Comparison of ENCODE assay signal across 1 cellular context in the genomic region with DNA sequence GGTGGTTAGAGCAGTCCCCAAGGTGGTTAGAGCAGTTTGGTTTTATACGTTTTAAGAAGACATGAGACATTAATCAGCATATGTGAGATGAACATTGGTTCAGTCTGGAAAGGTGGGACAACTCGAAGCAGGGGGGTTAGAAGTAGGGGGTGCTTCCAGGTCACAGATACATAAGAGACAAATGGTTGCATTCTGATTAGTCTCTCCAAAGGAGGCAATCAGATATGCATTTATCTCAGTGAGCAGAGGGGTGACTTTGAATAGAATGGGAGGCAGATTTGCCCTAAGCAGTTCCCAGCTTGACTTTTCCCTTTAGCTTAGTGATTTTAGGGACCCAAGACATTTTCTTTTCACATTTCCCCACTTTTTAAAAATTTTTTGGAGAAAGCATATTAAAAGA.
TF ChIP-seq lines count a peak whose summit lies in the region.
"Not testable (repeated sequence)": the region's sequence is repeated elsewhere in the genome, so short reads cannot be mapped to it uniquely, and the experiment has no call there.

No MANE protein-coding gene starts in this region.

TF ChIP-seq in K562, 482 proteins besides CTCF, POLR2A, EP300 and RAD21 (continued from another document):
- TF ChIP-seq HDAC1 (IDR thresholded peaks at IDR 0.05) (peak in 1 of 2 experiments; percentile 19; a peak in 1 of 4 replicates), ARID1B (IDR thresholded peaks at IDR 0.05) (peak; percentile 83), TAL1 (IDR thresholded peaks at IDR 0.05) (peak; percentile 67), CBFA2T3 (IDR thresholded peaks at IDR 0.05) (peak; percentile 83), TEAD4 (IDR thresholded peaks at IDR 0.05; ENCODE audit: low read length) (0 out of 2 replicates have a peak, but pooled peaks have one; percentile 15), CBFA2T2 (conservative IDR thresholded peaks at IDR 0.05) (peak; percentile 66), FOXM1 (IDR thresholded peaks at IDR 0.05; ENCODE audit: low read depth) (peak; percentile 32), TCF3 (CRISPR knock-in tag; IDR thresholded peaks at IDR 0.05) (peak; percentile 43), RCOR1 (IDR thresholded peaks at IDR 0.05; ENCODE audit: borderline replicate concordance in 1 of 2, low read depth in 2 of 2, low read length in 2 of 2) (0 out of 4 replicates have a peak, but pooled peaks of 1 of the 2 experiments have one; percentile 17), SMARCA4 (IDR thresholded peaks at IDR 0.05) (peak; percentile 49; the same call in 1 of the 2 replicates), SOX6 (IDR thresholded peaks at IDR 0.05) (0 out of 2 replicates have a peak, but pooled peaks have one; percentile 20), KDM1A (IDR thresholded peaks at IDR 0.05) (peak; percentile 61 to 70), NR2C1 (IDR thresholded peaks at IDR 0.05) (0 out of 2 replicates have a peak, but pooled peaks have one; percentile 29), DPF2 (IDR thresholded peaks at IDR 0.05) (peak; percentile 77)
- TF ChIP-seq, protein P1, sequence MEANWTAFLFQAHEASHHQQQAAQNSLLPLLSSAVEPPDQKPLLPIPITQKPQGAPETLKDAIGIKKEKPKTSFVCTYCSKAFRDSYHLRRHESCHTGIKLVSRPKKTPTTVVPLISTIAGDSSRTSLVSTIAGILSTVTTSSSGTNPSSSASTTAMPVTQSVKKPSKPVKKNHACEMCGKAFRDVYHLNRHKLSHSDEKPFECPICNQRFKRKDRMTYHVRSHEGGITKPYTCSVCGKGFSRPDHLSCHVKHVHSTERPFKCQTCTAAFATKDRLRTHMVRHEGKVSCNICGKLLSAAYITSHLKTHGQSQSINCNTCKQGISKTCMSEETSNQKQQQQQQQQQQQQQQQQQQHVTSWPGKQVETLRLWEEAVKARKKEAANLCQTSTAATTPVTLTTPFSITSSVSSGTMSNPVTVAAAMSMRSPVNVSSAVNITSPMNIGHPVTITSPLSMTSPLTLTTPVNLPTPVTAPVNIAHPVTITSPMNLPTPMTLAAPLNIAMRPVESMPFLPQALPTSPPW (CRISPR knock-in tag; IDR thresholded peaks at IDR 0.05) = peak; percentile 65
- TF ChIP-seq TEAD4 (CRISPR knock-in tag; IDR thresholded peaks at IDR 0.05; ENCODE audit: borderline replicate concordance); FOXM1 (CRISPR knock-in tag; IDR thresholded peaks at IDR 0.05; ENCODE audit: low read depth); NR2C1 (tag; IDR thresholded peaks at IDR 0.05): not testable (repeated sequence)
- TF ChIP-seq, protein P2, sequence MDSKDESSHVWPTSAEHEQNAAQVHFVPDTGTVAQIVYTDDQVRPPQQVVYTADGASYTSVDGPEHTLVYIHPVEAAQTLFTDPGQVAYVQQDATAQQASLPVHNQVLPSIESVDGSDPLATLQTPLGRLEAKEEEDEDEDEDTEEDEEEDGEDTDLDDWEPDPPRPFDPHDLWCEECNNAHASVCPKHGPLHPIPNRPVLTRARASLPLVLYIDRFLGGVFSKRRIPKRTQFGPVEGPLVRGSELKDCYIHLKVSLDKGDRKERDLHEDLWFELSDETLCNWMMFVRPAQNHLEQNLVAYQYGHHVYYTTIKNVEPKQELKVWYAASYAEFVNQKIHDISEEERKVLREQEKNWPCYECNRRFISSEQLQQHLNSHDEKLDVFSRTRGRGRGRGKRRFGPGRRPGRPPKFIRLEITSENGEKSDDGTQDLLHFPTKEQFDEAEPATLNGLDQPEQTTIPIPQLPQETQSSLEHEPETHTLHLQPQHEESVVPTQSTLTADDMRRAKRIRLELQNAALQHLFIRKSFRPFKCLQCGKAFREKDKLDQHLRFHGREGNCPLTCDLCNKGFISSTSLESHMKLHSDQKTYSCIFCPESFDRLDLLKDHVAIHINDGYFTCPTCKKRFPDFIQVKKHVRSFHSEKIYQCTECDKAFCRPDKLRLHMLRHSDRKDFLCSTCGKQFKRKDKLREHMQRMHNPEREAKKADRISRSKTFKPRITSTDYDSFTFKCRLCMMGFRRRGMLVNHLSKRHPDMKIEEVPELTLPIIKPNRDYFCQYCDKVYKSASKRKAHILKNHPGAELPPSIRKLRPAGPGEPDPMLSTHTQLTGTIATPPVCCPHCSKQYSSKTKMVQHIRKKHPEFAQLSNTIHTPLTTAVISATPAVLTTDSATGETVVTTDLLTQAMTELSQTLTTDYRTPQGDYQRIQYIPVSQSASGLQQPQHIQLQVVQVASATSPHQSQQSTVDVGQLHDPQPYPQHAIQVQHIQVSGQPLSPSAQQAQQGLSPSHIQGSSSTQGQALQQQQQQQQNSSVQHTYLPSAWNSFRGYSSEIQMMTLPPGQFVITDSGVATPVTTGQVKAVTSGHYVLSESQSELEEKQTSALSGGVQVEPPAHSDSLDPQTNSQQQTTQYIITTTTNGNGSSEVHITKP (IDR thresholded peaks at IDR 0.05; ENCODE audit: partially characterized antibody) = peak; percentile 63
